Comparison of ENCODE assay signal across 8 cellular contexts in genomic region chr16:57899771-57900661, GRCh38.
DNase-seq lines count a peak whose midpoint lies in the region; ATAC-seq and TF ChIP-seq lines count a peak whose summit lies in the region.

No MANE protein-coding gene starts in this region.

- no peak overlapping the region for H3K4me2 ChIP-seq in osteoblast (ENCODE audit: insufficient read depth, low read length)

- no peak for ATAC-seq in thoracic aorta (ENCODE audit: insufficient number of reproducible peaks, low FRiP score, low read depth)
- ATAC-seq in HG02981 (IDR thresholded peaks at IDR 0.05; ENCODE audit: unreplicated experiment) = no peak

- H3K4me3 ChIP-seq in foreskin fibroblast (ENCODE audit: low read depth in 1 of 2, low read length in 2 of 2) (no peak overlapping the region), osteoblast (ENCODE audit: insufficient read depth, low read length) (no peak overlapping the region), thoracic aorta (no peak overlapping the region)

- H3K27ac ChIP-seq in osteoblast (ENCODE audit: low read depth, low read length) (no peak overlapping the region), thoracic aorta (no peak overlapping the region)

- peak; percentile 80 for TF ChIP-seq CTCF in foreskin fibroblast (IDR thresholded peaks at IDR 0.05; ENCODE audit: low read depth, low read length)
- peak; percentile 95 for TF ChIP-seq CTCF in osteoblast (IDR thresholded peaks at IDR 0.05; ENCODE audit: extremely low read depth, low read depth, low read length)
- peak; percentile 81 for TF ChIP-seq CTCF in thoracic aorta (IDR thresholded peaks at IDR 0.05)

- H3K9me3 ChIP-seq in osteoblast (ENCODE audit: low read depth, low read length) = no peaks in the 10 kb centered on the region
- no peaks in the 10 kb centered on the region for H3K9me3 ChIP-seq in thoracic aorta

- H4K20me1 ChIP-seq in osteoblast (ENCODE audit: insufficient read depth, low read length) = peaks cover 4% of the 10 kb centered on the region

- no peak overlapping the region for H2AFZ ChIP-seq in osteoblast (ENCODE audit: low read length)

- H3K27me3 ChIP-seq in osteoblast (ENCODE audit: insufficient read depth, low read length) = peaks cover 28% of the 10 kb centered on the region
- H3K27me3 ChIP-seq in thoracic aorta (replicated peaks; ENCODE audit: insufficient read depth) = no peaks in the 10 kb centered on the region

- H3K36me3 ChIP-seq in osteoblast (ENCODE audit: insufficient read depth, low read length) (no peaks in the 10 kb centered on the region), thoracic aorta (no peaks in the 10 kb centered on the region)

- H3K79me2 ChIP-seq in osteoblast (ENCODE audit: insufficient read depth, low read length) = no peaks in the 10 kb centered on the region

- DNase-seq in DMS53 (lab: John Stamatoyannopoulos, UW) = peak; percentile 75
- peak; percentile 79 for DNase-seq in KBM-7
- DNase-seq in RPMI7951 (ENCODE audit: low read depth) = peak; percentile 63
- DNase-seq in activated T-helper 1 cell treated with anti-CD3 and anti-CD28 coated beads, Interleukin-2, amount 50 U/mL, for 16 hours (ENCODE audit: low read depth in 1 of 2, low spot score in 1 of 2) = peak; percentile 58 to 78
- peak; percentile 43 to 85 for DNase-seq in foreskin fibroblast
- peak; percentile 86 for DNase-seq in osteoblast (ENCODE audit: insufficient read length, low spot score, missing footprints)
- peak; percentile 26 for DNase-seq in thoracic aorta (ENCODE audit: low spot score)

- no peaks in the 10 kb centered on the region for H3K4me1 ChIP-seq in osteoblast (ENCODE audit: insufficient read depth, low read length)
- H3K4me1 ChIP-seq in thoracic aorta (ENCODE audit: control insufficient read depth in 1 of 2, low read depth in 2 of 2) = no peaks in the 10 kb centered on the region

- in situ Hi-C loops in KBM-7 (cut with MboI; ENCODE audit: low pct_unique_long_range_greater_than_20kb, low sequenced_read_pairs) = no loop called here

Comparison
In these comparisons a context has a peak if more than half of its experiments do, and no peak if none do; other contexts are left out.
1. DNase-seq: peak in every context shown above with its lines; median percentile 86 in osteoblast; 79 in KBM-7; 75 in DMS53; 68 in activated T-helper 1 cell treated with anti-CD3 and anti-CD28 coated beads, Interleukin-2, amount 50 U/mL, for 16 hours; 64 in foreskin fibroblast; 63 in RPMI7951; 26 in thoracic aorta.